In the genomic region with DNA sequence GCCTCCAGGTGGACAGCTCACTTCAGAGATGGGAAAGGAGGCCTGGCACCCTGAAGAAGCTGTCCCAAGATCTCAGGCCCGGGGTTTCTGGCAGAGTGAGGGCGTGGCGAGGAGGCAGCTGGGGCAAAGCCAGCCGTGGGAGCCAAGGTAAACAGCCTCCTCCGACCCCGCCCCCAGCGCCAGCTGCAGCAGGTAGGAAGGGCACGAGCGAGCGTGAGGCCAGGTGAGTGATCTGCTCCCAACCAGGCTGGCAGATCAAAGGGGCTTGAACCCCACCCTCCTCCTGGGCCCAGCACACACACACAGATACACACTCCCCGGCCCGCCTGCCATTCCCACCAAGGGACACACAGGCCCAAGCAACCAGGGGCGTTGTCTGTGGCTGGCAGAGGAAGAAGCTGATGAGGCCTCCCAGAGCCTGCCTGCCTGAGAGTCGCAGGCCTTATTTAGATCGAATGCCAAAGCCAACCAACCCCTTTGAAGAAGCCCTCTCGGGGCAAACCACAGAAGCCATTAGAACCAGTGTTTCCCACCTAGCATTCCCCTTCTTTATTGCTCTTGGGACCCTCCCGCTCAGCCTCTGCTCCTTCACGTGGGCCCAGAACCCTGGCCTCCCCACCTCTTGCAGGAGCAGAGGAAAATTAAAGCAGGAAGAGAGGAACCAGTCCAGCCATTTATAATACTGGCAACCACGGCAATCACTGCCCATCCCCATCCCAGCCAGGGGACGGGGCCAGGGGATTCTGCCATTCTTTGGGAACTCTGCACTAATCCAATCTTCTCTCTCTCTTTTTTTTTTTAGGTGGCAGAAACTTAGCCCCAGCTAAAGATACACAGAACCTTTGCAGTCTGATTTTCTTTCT, we compare ENCODE assay signal across 10 cellular contexts. TPM values are rescaled to one million over a fixed set of nuclear protein-coding genes. Genes with fewer than 3 reads are reported as not detected.
A peak's percentile ranks its signal among the peaks of the same experiment; 100 is the strongest.
DNase-seq lines count a peak whose midpoint lies in the region; ATAC-seq and TF ChIP-seq lines count a peak whose summit lies in the region.
"Had no signal": no experiment of that assay in that cellular context is flagged by ENCODE, and none has a peak within 500 bp of the region (broad histone marks: within the 10 kb centered on the region; RNA-seq: fewer than 3 reads in every experiment).

No MANE protein-coding gene starts in this region.

- H3K4me3 ChIP-seq in cardiac muscle cell (no peak overlapping the region), right lobe of liver (no peak overlapping the region), uterus (no peak overlapping the region)
- H3K4me3 ChIP-seq: BLaER1 had no signal

- peaks cover 97% of the 10 kb centered on the region for H3K27me3 Mint-ChIP-seq in activated naive CD4-positive, alpha-beta T cell treated with anti-CD3 and anti-CD28 coated beads, Interleukin-2, amount 10 ng/mL, durations not matched to agents 7 days and 5 days

- intact Hi-C loops in left ventricle myocardium superior (cut with micrococcal nuclease) (loop anchor here (10.0 kb wide), 2 partner anchors 55 to 65 kb away; no protein-coding TSS in a partner anchor), right lobe of liver (cut with DNase I) (loop anchor here in 1 of 2 donors (10.0 kb wide), 1 partner anchor 75 kb away; a partner anchor contains a TSS), uterus (cut with DNase I; ENCODE audit: low total_unique reads) (no loop called here)

- peaks cover 1% of the 10 kb centered on the region for H3K36me3 Mint-ChIP-seq in activated naive CD4-positive, alpha-beta T cell treated with anti-CD3 and anti-CD28 coated beads, Interleukin-2, amount 10 ng/mL, durations not matched to agents 7 days and 5 days

- peaks cover 68% of the 10 kb centered on the region for H3K4me1 Mint-ChIP-seq in activated naive CD4-positive, alpha-beta T cell treated with anti-CD3 and anti-CD28 coated beads, Interleukin-2, amount 10 ng/mL, durations not matched to agents 7 days and 5 days

- no peaks in the 10 kb centered on the region for H3K9me3 ChIP-seq in cardiac muscle cell (ENCODE audit: low read depth)
- H3K9me3 ChIP-seq in right lobe of liver: no peaks in the 10 kb centered on the region
- no peaks in the 10 kb centered on the region for H3K9me3 ChIP-seq in uterus

- TF ChIP-seq POLR2A in right lobe of liver (IDR thresholded peaks at IDR 0.05): no peak
- TF ChIP-seq POLR2A in uterus (IDR thresholded peaks at IDR 0.05): no peak

- H3K27ac ChIP-seq in cardiac muscle cell: peak overlapping the region; percentile 44
- H3K27ac ChIP-seq in right lobe of liver: no peak overlapping the region
- peak overlapping the region; percentile 66 to 76 for H3K27ac ChIP-seq in uterus
- H3K27ac ChIP-seq: BLaER1 had no signal

- CTCF ChIA-PET in activated naive CD4-positive, alpha-beta T cell treated with anti-CD3 and anti-CD28 coated beads, Interleukin-2, amount 10 ng/mL, durations not matched to agents 7 days and 5 days (lab: Charles Lee): no interaction called here

- H3K36me3 ChIP-seq in cardiac muscle cell: no peaks in the 10 kb centered on the region
- no peaks in the 10 kb centered on the region for H3K36me3 ChIP-seq in right lobe of liver
- no peaks in the 10 kb centered on the region for H3K36me3 ChIP-seq in uterus
- H3K36me3 ChIP-seq: BLaER1 had no signal

- WGBS in right lobe of liver (ENCODE audit: insufficient coverage, low coverage, low lambda C conversion rate, missing lambda C conversion rate): 32% methylated on average over 5 of the region's 20 CpGs

- H3K4me1 ChIP-seq in cardiac muscle cell (ENCODE audit: low read depth) (peaks cover 53% of the 10 kb centered on the region), right lobe of liver (peaks cover 0 to 25% (median 9%) of the 10 kb centered on the region in 4 donors), uterus (peaks cover 0 to 32% of the 10 kb centered on the region in 2 donors)

- TF ChIP-seq CTCF in cardiac muscle cell (IDR thresholded peaks at IDR 0.05; ENCODE audit: low read depth, low read length): no peak
- no peak for TF ChIP-seq CTCF in right lobe of liver (IDR thresholded peaks at IDR 0.05)
- TF ChIP-seq CTCF in uterus (IDR thresholded peaks at IDR 0.05): no peak

- peak overlapping the region; percentile 82 for H3K27ac Mint-ChIP-seq in activated naive CD4-positive, alpha-beta T cell treated with anti-CD3 and anti-CD28 coated beads, Interleukin-2, amount 10 ng/mL, durations not matched to agents 7 days and 5 days

- H3K27me3 ChIP-seq in cardiac muscle cell (no peaks in the 10 kb centered on the region), right lobe of liver (no peaks in the 10 kb centered on the region), uterus (no peaks in the 10 kb centered on the region)

- DNase-seq in cardiac muscle cell (ENCODE audit: low read depth in 1 of 2, low spot score in 1 of 2) (no peak), left ventricle myocardium superior (no peak), right lobe of liver (peak; percentile 75 to 85 (median 83)), uterus (no peak), T-helper 9 cell (no peak), OCI-M1 (lab: John Stamatoyannopoulos, UW) (no peak)
- DNase-seq in activated naive CD4-positive, alpha-beta T cell treated with anti-CD3 and anti-CD28 coated beads, Interleukin-2, amount 10 ng/mL, durations not matched to agents 7 days and 5 days: peak; percentile 39
- DNase-seq: IMR-90 had no signal

- no peaks in the 10 kb centered on the region for H3K9me3 Mint-ChIP-seq in activated naive CD4-positive, alpha-beta T cell treated with anti-CD3 and anti-CD28 coated beads, Interleukin-2, amount 10 ng/mL, durations not matched to agents 7 days and 5 days

- peak overlapping the region; percentile 57 for H3K4me3 Mint-ChIP-seq in activated naive CD4-positive, alpha-beta T cell treated with anti-CD3 and anti-CD28 coated beads, Interleukin-2, amount 10 ng/mL, durations not matched to agents 7 days and 5 days

- no peak for ATAC-seq in left ventricle myocardium superior
- ATAC-seq in right lobe of liver: peak; percentile 47 to 71 (median 60)
- no peak for ATAC-seq in HG03139 (IDR thresholded peaks at IDR 0.05; ENCODE audit: unreplicated experiment)

RNA-seq across cellular contexts. Expression of a gene that starts 5.0 kb away (rescaled TPM):
- total RNA-seq in cardiac muscle cell: 15.3 and 18.2 TPM in 2 replicates
- 8.6 and 9.8 TPM in 2 replicates for polyA plus RNA-seq in cardiac muscle cell
- total RNA-seq in left ventricle myocardium superior: 19.9 TPM
- 10 to 100 TPM in 1 of 6 experiments, 1 to 10 TPM in 4, under 1 TPM in 1; 0.90 to 10.2 (median 3.3) TPM for total RNA-seq in right lobe of liver
- 10 to 100 TPM in 1 of 4 donors, 1 to 10 TPM in 3; 2.0 to 24.8 (median 5.6) TPM for total RNA-seq in uterus
- total RNA-seq: IMR-90 had no signal

Comparison
In these comparisons a context has a peak if more than half of its experiments do, and no peak if none do; other contexts are left out.
1. DNase-seq: peak in activated naive CD4-positive, alpha-beta T cell treated with anti-CD3 and anti-CD28 coated beads, Interleukin-2, amount 10 ng/mL, durations not matched to agents 7 days and 5 days (single experiment) and right lobe of liver (3 of 3); none in cardiac muscle cell (0 of 2), left ventricle myocardium superior (single experiment), uterus (0 of 2), T-helper 9 cell (single experiment) and OCI-M1 (single experiment).
2. H3K27ac ChIP-seq: peak in cardiac muscle cell (single experiment) and uterus (2 of 2); none in right lobe of liver (0 of 3).
3. ATAC-seq: peak in right lobe of liver (4 of 4); none in left ventricle myocardium superior (single experiment) and HG03139 (single experiment).